Comparison of ENCODE assay signal across 26 cellular contexts in the genomic region with DNA sequence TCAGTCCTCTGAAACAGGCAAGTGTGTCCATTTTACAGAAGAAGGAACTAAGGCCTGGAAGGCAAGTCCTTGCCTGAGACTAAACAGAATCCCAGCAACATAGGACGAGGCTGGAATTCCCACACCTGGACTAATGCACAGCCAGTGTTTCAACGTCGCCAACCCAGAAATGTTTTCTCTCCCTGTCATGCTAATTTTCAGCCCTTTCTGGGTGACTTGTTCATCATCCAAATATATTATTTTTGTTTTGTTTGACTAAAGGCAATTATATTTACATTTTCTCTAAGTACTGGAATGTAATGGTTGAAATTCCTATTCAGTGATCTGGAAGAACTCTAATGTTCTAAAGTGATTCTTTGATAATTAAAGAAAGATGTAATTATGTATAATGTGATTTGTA.
"Had no signal": no experiment of that assay in that cellular context is flagged by ENCODE, and none has a peak within 500 bp of the region (broad histone marks: within the 10 kb centered on the region; RNA-seq: fewer than 3 reads in every experiment).

No MANE protein-coding gene starts in this region.

- H3K27me3 ChIP-seq: left lung, ovary, right atrium auricular region, tibial nerve, uterus had no signal

- H3K9me3 ChIP-seq: uterus had no signal

- FAIRE-seq: islet of Langerhans, kidney had no signal

- DNase-seq: hippocampal formation; immature natural killer cell; kidney; left colon; left lung; lower lobe of right lung; mammary epithelial cell; mesenchymal stem cell; occipital lobe; ovary; stimulated activated CD4-positive, alpha-beta T cell treated with anti-CD3 and anti-CD28 coated beads, Interleukin-1b, Interleukin-23, amount 100 ng/mL, for 48 hours; stimulated activated CD4-positive, alpha-beta T cell treated with anti-CD3 and anti-CD28 coated beads, Interleukin-2, amount 100 ng/mL, for 48 hours; stimulated activated CD4-positive, alpha-beta T cell treated with anti-CD3 and anti-CD28 coated beads, Interleukin-4, amount 100 ng/mL, for 4 hours; stimulated activated CD8-positive, alpha-beta memory T cell treated with anti-CD3 and anti-CD28 coated beads, Interleukin-4, amount 100 ng/mL, for 48 hours; stimulated activated naive CD4-positive, alpha-beta T cell treated with Interleukin-2 at 50 U/mL for 16 hours; stimulated activated naive CD8-positive, alpha-beta T cell treated with anti-CD3 and anti-CD28 coated beads, Interleukin-15, amount 100 ng/mL, for 72 hours; substantia nigra; uterus had no signal

- ATAC-seq: left colon; left lung; lower lobe of right lung; naive thymus-derived CD8-positive, alpha-beta T cell; sciatic nerve; stimulated activated memory B cell treated with anti-CD40 and anti-IgM and Interleukin-4, amounts not matched to agents 10 μg/mL and 1 μg/mL and 100 μg/mL, for 72 hours; stimulated activated naive CD8-positive, alpha-beta T cell treated with anti-CD3 and anti-CD28 coated beads, Interleukin-15, amount 100 ng/mL, for 72 hours had no signal

- H3K36me3 ChIP-seq: left lung, lower lobe of right lung, neutrophil, ovary, right atrium auricular region, tibial nerve, uterus had no signal

- H3K4me1 ChIP-seq: lower lobe of right lung, right atrium auricular region, uterus had no signal

- H3K27ac ChIP-seq: left lung, lower lobe of right lung, neutrophil, ovary, right atrium auricular region, skin epidermis, uterus had no signal

- H3K4me3 ChIP-seq: left lung, lower lobe of right lung, ovary, right atrium auricular region, skin epidermis, tibial nerve, uterus had no signal
